ENCODE assay signal across 1 cellular context in genomic region chr1:75083223-75083622, GRCh38.
A peak's percentile ranks its signal among the peaks of the same experiment; 100 is the strongest.
TF ChIP-seq lines count a peak whose summit lies in the region.

No MANE protein-coding gene starts in this region.

TF ChIP-seq in H1, 55 proteins besides CTCF, POLR2A, EP300 and RAD21:
- TF ChIP-seq POU5F1 (IDR thresholded peaks at IDR 0.05; ENCODE audit: low read depth, low read length) (peak; percentile 52; the same call in 1 of the 2 replicates), GTF2F1 (IDR thresholded peaks at IDR 0.05; ENCODE audit: borderline replicate concordance, low read depth, low read length) (no peak), YY1 (IDR thresholded peaks at IDR 0.05; ENCODE audit: low read depth, low read length) (no peak), SP2 (IDR thresholded peaks at IDR 0.05; ENCODE audit: low read length) (no peak), KDM5A (IDR thresholded peaks at IDR 0.05; ENCODE audit: low read length) (no peak), MAX (IDR thresholded peaks at IDR 0.05) (no peak), RFX5 (IDR thresholded peaks at IDR 0.05; ENCODE audit: borderline replicate concordance, low read depth, low read length) (no peak), RNF2 (IDR thresholded peaks at IDR 0.05; ENCODE audit: borderline replicate concordance, low read depth, low read length, missing control alignments, poor library complexity, severe bottlenecking) (no peak), BCL11A (IDR thresholded peaks at IDR 0.05; ENCODE audit: low read depth in 2 of 2, low read length in 2 of 2) (no peak), CHD1 (IDR thresholded peaks at IDR 0.05; ENCODE audit: low read depth, low read length) (no peak), NANOG (IDR thresholded peaks at IDR 0.05; ENCODE audit: insufficient read depth, low read depth, low read length, poor library complexity, severe bottlenecking) (peak; percentile 86), CHD7 (IDR thresholded peaks at IDR 0.05; ENCODE audit: insufficient replicate concordance, low read length) (peak; percentile 86), TAF7 (optimal IDR thresholded peaks at IDR 0.05; ENCODE audit: borderline replicate concordance, low read depth, low read length) (no peak), CBX5 (IDR thresholded peaks at IDR 0.05; ENCODE audit: low read depth, low read length) (no peak), CEBPB (IDR thresholded peaks at IDR 0.05; ENCODE audit: low read depth, low read length) (no peak), USF2 (IDR thresholded peaks at IDR 0.05; ENCODE audit: low read length) (no peak), ATF2 (IDR thresholded peaks at IDR 0.05; ENCODE audit: low read length) (no peak), KDM4A (IDR thresholded peaks at IDR 0.05; ENCODE audit: low read depth, low read length, severe bottlenecking) (no peak)
